8 cellular contexts compared by ENCODE assay signal in genomic region chr7:132690174-132690573, GRCh38.
"Had no signal": no experiment of that assay in that cellular context is flagged by ENCODE, and none has a peak within 500 bp of the region (broad histone marks: within the 10 kb centered on the region; RNA-seq: fewer than 3 reads in every experiment).

No MANE protein-coding gene starts in this region.

- H3K4me3 ChIP-seq: GM12878 had no signal

- FAIRE-seq: G401.6, GM12878, GM12891, GM12892, GM18507, GM19239 had no signal

- DNase-seq: GDM1, GF-D8 had no signal

- ATAC-seq: GM12878 had no signal
